ENCODE assay signal across 8 cellular contexts in the genomic region with DNA sequence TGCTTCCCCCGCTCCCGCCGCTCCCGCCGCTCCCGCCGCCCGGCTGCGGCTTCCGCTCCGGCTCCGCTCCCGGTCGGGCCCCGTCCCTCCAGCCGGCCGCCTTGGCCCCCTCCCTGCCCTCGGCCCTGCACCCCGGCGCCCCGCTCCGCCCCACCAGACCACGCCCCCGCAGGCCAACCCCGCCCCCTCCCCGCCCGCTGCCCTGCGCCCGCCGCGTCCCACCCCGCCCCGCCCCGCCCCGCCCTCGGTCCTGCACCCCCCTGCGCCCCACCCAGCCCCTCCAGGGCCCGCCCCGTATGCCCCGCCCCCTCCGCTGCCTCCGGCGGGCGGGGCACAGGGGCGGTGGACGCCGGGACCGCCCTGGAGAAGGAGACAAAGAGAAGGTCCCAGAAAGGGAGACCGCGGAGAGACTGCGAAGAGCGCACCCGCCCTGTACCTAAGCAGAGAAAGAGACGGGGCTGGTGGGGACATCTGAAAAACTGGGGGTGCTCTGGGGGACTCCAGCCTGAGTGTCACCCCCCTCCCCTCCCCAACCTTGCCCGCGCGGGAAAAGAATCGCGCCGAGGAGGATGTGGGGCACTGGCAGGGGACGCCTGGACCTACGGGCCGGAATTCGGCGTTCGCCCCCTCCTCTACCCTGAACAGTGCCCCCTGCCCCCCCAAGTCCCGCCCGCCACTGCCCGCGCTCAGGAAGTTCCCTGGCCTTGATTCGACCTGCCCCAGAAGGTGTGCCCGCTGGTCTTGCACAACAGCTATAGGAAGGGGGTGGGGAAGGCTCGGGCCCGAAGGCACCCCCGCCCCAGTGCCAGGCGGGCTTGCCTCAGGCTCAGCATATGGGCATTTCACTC. TPM values are rescaled to one million over a fixed set of nuclear protein-coding genes. Genes with fewer than 3 reads are reported as not detected.
A peak's percentile ranks its signal among the peaks of the same experiment; 100 is the strongest.
DNase-seq lines count a peak whose midpoint lies in the region; ATAC-seq lines count a peak whose summit lies in the region.

No MANE protein-coding gene starts in this region.

- H3K27ac ChIP-seq in CD4-positive, alpha-beta memory T cell (ENCODE audit: low read depth, low read length) = peak overlapping the region; percentile 56

- H3K36me3 Mint-ChIP-seq in CD4-positive, alpha-beta memory T cell = peaks cover 0 to 2% of the 10 kb centered on the region in 2 donors

- in situ Hi-C loops in HAP-1 (cut with MboI; ENCODE audit: low sequenced_read_pairs) = no loop called here

- H3K4me3 Mint-ChIP-seq in CD4-positive, alpha-beta memory T cell = peak overlapping the region; percentile 79 to 94 (median 89)

- peaks cover 17 to 27% (median 21%) of the 10 kb centered on the region in 4 donors for H3K4me1 Mint-ChIP-seq in CD4-positive, alpha-beta memory T cell

- intact Hi-C loops in CD4-positive, alpha-beta memory T cell (cut with micrococcal nuclease) = loop anchor here (1.0 to 10.0 kb wide), 3 partner anchors 10 to 344 kb away; a partner anchor contains a TSS

- peak overlapping the region; percentile 29 to 62 for H3K4me3 ChIP-seq in CD4-positive, alpha-beta memory T cell (ENCODE audit: low read length in 2 of 2)
- H3K4me3 ChIP-seq in HAP-1 = peak overlapping the region; percentile 72

- no peaks in the 10 kb centered on the region for H3K27me3 Mint-ChIP-seq in CD4-positive, alpha-beta memory T cell

- CTCF ChIA-PET in CD4-positive, alpha-beta memory T cell (lab: Charles Lee; ENCODE audit: partially characterized antibody) = interaction anchor here (0.6 to 1.4 kb wide), 3 partner anchors 10 to 224 kb away, joined by 3 to 5 read pairs (median 4); no protein-coding TSS in a partner anchor

- POLR2A ChIA-PET in CD4-positive, alpha-beta memory T cell (lab: Charles Lee; ENCODE audit: partially characterized antibody) = interaction anchor here (1.3 to 3.9 kb wide), 8 partner anchors 10 to 216 kb away, joined by 3 to 28 read pairs (median 6); a partner anchor contains a TSS

- H3K4me1 ChIP-seq in CD4-positive, alpha-beta memory T cell (ENCODE audit: insufficient read depth, low read length) = peaks cover 36% of the 10 kb centered on the region
- H3K4me1 ChIP-seq in HAP-1 = peaks cover 10% of the 10 kb centered on the region

- no peaks in the 10 kb centered on the region for H3K36me3 ChIP-seq in CD4-positive, alpha-beta memory T cell (ENCODE audit: insufficient read depth, low read length)
- no peaks in the 10 kb centered on the region; the same call in none of the 2 replicates for H3K36me3 ChIP-seq in HAP-1 (replicated peaks)

- peak; percentile 72 to 78 (median 75) for DNase-seq in CD4-positive, alpha-beta memory T cell
- DNase-seq in HAP-1 (ENCODE audit: low spot score in 2 of 2) (peak; percentile 78 to 90), NCI-H226 (peak; percentile 70), cerebellum (ENCODE audit: low spot score) (peak; percentile 96), kidney tubule cell (ENCODE audit: low spot score) (peak; percentile 91)
- peak; percentile 74 to 79 for DNase-seq in activated CD4-positive, alpha-beta T cell treated with anti-CD3 and anti-CD28 coated beads for 4 hours
- peak; percentile 69 to 79 for DNase-seq in stimulated activated CD4-positive, alpha-beta T cell treated with anti-CD3 and anti-CD28 coated beads, Interleukin-1b, Interleukin-23, amount 100 ng/mL, for 4 hours (ENCODE audit: low read depth in 2 of 2)

- no peaks in the 10 kb centered on the region for H3K27me3 ChIP-seq in CD4-positive, alpha-beta memory T cell (ENCODE audit: insufficient read depth, low read length)
- H3K27me3 ChIP-seq in HAP-1 (ENCODE audit: low read depth) = no peaks in the 10 kb centered on the region

- ATAC-seq in GM19452 (IDR thresholded peaks at IDR 0.05; ENCODE audit: unreplicated experiment) = no peak

- H3K27ac Mint-ChIP-seq in CD4-positive, alpha-beta memory T cell = peak overlapping the region; percentile 82 to 97 (median 94)

- H3K9me3 Mint-ChIP-seq in CD4-positive, alpha-beta memory T cell = no peaks in the 10 kb centered on the region

- no peaks in the 10 kb centered on the region for H3K9me3 ChIP-seq in CD4-positive, alpha-beta memory T cell (ENCODE audit: control insufficient read depth in 1 of 2, low read length in 2 of 2)
- no peaks in the 10 kb centered on the region for H3K9me3 ChIP-seq in HAP-1

RNA-seq across cellular contexts. Expression of a gene that starts 42.9 kb away (rescaled TPM):
- 10 to 100 TPM; 19.9 to 20.9 TPM for total RNA-seq in CD4-positive, alpha-beta memory T cell
- polyA plus RNA-seq in CD4-positive, alpha-beta memory T cell = 1 to 10 TPM; 4.8 to 5.5 TPM
- 96.1 TPM for total RNA-seq in cerebellum
